ENCODE assay signal across 9 cellular contexts in genomic region chr18:53567935-53568574, GRCh38.
DNase-seq lines count a peak whose midpoint lies in the region; ATAC-seq and TF ChIP-seq lines count a peak whose summit lies in the region.
"Had no signal": no experiment of that assay in that cellular context is flagged by ENCODE, and none has a peak within 500 bp of the region (broad histone marks: within the 10 kb centered on the region; RNA-seq: fewer than 3 reads in every experiment).

No MANE protein-coding gene starts in this region.

- no peak overlapping the region for H2AFZ ChIP-seq in IMR-90 (replicated peaks; ENCODE audit: low read length, poor library complexity)

- H3K27me3 ChIP-seq in IMR-90 (ENCODE audit: control insufficient read depth, insufficient read depth, low read length) (no peaks in the 10 kb centered on the region), gastroesophageal sphincter (no peaks in the 10 kb centered on the region), tibial artery (no peaks in the 10 kb centered on the region)

- no peak overlapping the region for H3K56ac ChIP-seq in IMR-90 (ENCODE audit: extremely low read depth, insufficient read depth, low read length)

- no peak for TF ChIP-seq POLR2A in IMR-90 (IDR thresholded peaks at IDR 0.05; ENCODE audit: low read depth, low read length)
- no peak for TF ChIP-seq POLR2A in gastroesophageal sphincter (IDR thresholded peaks at IDR 0.05)

- no peak overlapping the region for H3K4ac ChIP-seq in IMR-90 (ENCODE audit: low read depth, low read length)

- no CpG with 5 or more reads among the region's 12 CpGs for WGBS in IMR-90 (ENCODE audit: extremely low coverage in 2 of 2, insufficient read length in 1 of 2), 2 experiments
- 34 to 47% methylated on average over 9 to 12 of the region's 12 CpGs for WGBS in gastroesophageal sphincter (ENCODE audit: low coverage in 1 of 2), 2 donors

- no peaks in the 10 kb centered on the region for H4K20me1 ChIP-seq in IMR-90 (ENCODE audit: insufficient read depth, low read length)

- intact Hi-C loops in natural killer cell (cut with micrococcal nuclease) = loop anchor here (5.0 kb wide), 1 partner anchor 1104 kb away; no protein-coding TSS in a partner anchor
- intact Hi-C loops in IMR-90 (cut with micrococcal nuclease) = loop anchor here (2.0 to 5.0 kb wide), 2 partner anchors 551 to 1104 kb away; no protein-coding TSS in a partner anchor
- intact Hi-C loops in tibial artery (cut with DNase I; ENCODE audit: low total_unique reads) = no loop called here

- no peak overlapping the region for H4K5ac ChIP-seq in IMR-90 (ENCODE audit: low read depth, low read length)

- H2AK5ac ChIP-seq in IMR-90 (ENCODE audit: low read depth, low read length) = no peak overlapping the region

- H3K14ac ChIP-seq in IMR-90 (replicated peaks; ENCODE audit: low read depth, low read length) = no peak overlapping the region

- no peak overlapping the region for H2BK15ac ChIP-seq in IMR-90 (ENCODE audit: low read depth, low read length)

- no peak overlapping the region for H3K27ac ChIP-seq in IMR-90 (ENCODE audit: insufficient read depth, low read length)
- no peak overlapping the region for H3K27ac ChIP-seq in SK-N-MC
- H3K27ac ChIP-seq in gastroesophageal sphincter = no peak overlapping the region
- no peak overlapping the region for H3K27ac ChIP-seq in tibial artery

- CTCF ChIA-PET in IMR-90 (lab: Yijun Ruan, JAX) = interaction anchor here (1.5 kb wide), 1 partner anchor 552 kb away, joined by 4 read pairs; no protein-coding TSS in a partner anchor

- H3K4me1 Mint-ChIP-seq in natural killer cell = no peaks in the 10 kb centered on the region
- H3K4me1 Mint-ChIP-seq in natural killer cell treated with Interleukin-12 subunit alpha and Interleukin-12 subunit beta and Interleukin-15 and Interleukin-18, amount 100 ng/mL, for 72 hours (ENCODE audit: low read depth in 2 of 2) = no peaks in the 10 kb centered on the region
- H3K4me1 Mint-ChIP-seq: central memory CD8-positive, alpha-beta T cell had no signal

- dilution Hi-C loops in IMR-90 (cut with HindIII; ENCODE audit: low sequenced_read_pairs, unreplicated experiment) = no loop called here

- H2BK5ac ChIP-seq in IMR-90 (ENCODE audit: low read depth, low read length, poor library complexity, severe bottlenecking) = no peak overlapping the region

- H3K36me3 ChIP-seq in IMR-90 (ENCODE audit: control insufficient read depth, insufficient read depth, low read length) = no peaks in the 10 kb centered on the region
- H3K36me3 ChIP-seq in SK-N-MC (ENCODE audit: insufficient read depth, low read length) = no peaks in the 10 kb centered on the region
- no peaks in the 10 kb centered on the region for H3K36me3 ChIP-seq in gastroesophageal sphincter
- no peaks in the 10 kb centered on the region for H3K36me3 ChIP-seq in tibial artery

- ATAC-seq in natural killer cell (no peak), IMR-90 (ENCODE audit: low read depth) (peak; percentile 32; the same call in 1 of the 2 replicates), gastroesophageal sphincter (no peak)
- no peak for ATAC-seq in natural killer cell treated with Interleukin-12 subunit alpha and Interleukin-12 subunit beta and Interleukin-15 and Interleukin-18, amount 100 ng/mL, for 72 hours

- no peak overlapping the region for H3K4me2 ChIP-seq in IMR-90 (ENCODE audit: low read depth, low read length)

- H2BK20ac ChIP-seq in IMR-90 (ENCODE audit: low read depth, low read length) = no peak overlapping the region

- TF ChIP-seq EP300 in gastroesophageal sphincter (IDR thresholded peaks at IDR 0.05) = no peak

- H3K9ac ChIP-seq in IMR-90 (ENCODE audit: low read depth, low read length) (no peak overlapping the region), SK-N-MC (ENCODE audit: insufficient read length) (no peak overlapping the region)

- H3K36me3 Mint-ChIP-seq in natural killer cell = no peaks in the 10 kb centered on the region
- H3K36me3 Mint-ChIP-seq in natural killer cell treated with Interleukin-12 subunit alpha and Interleukin-12 subunit beta and Interleukin-15 and Interleukin-18, amount 100 ng/mL, for 72 hours = no peaks in the 10 kb centered on the region

- H3K4me1 ChIP-seq in IMR-90 (ENCODE audit: control insufficient read depth, insufficient read depth, low read length) (no peaks in the 10 kb centered on the region), gastroesophageal sphincter (peaks cover 0 to 5% (median 0%) of the 10 kb centered on the region in 3 donors), tibial artery (peaks cover 0 to 14% (median 3%) of the 10 kb centered on the region in 4 donors)

- no peak overlapping the region for H3K27ac Mint-ChIP-seq in natural killer cell
- no peak overlapping the region for H3K27ac Mint-ChIP-seq in natural killer cell treated with Interleukin-12 subunit alpha and Interleukin-12 subunit beta and Interleukin-15 and Interleukin-18, amount 100 ng/mL, for 72 hours

- no TSS peak for BruUV-seq in IMR-90 (replicated peaks; lab: Mats Ljungman, UMichigan)

- H3K18ac ChIP-seq in IMR-90 (ENCODE audit: low read depth, low read length) = no peak overlapping the region

- no peak overlapping the region for H3K4me3 ChIP-seq in IMR-90 (ENCODE audit: insufficient read depth, low read depth, low read length)
- no peak overlapping the region for H3K4me3 ChIP-seq in SK-N-MC
- H3K4me3 ChIP-seq in gastroesophageal sphincter = no peak overlapping the region
- H3K4me3 ChIP-seq in skeletal muscle cell (ENCODE audit: low read depth, low read length) = no peak overlapping the region
- no peak overlapping the region for H3K4me3 ChIP-seq in tibial artery

- no peak overlapping the region for H3K23ac ChIP-seq in IMR-90 (ENCODE audit: low read depth, low read length)

- in situ Hi-C loops in IMR-90 (cut with MboI; ENCODE audit: low sequenced_read_pairs) = loop anchor here (5.0 kb wide), 1 partner anchor 559 kb away; no protein-coding TSS in a partner anchor

- TF ChIP-seq CTCF in natural killer cell (IDR thresholded peaks at IDR 0.05) = peak; percentile 18
- TF ChIP-seq CTCF in IMR-90 (conservative IDR thresholded peaks at IDR 0.05; ENCODE audit: low read depth, low read length) = peak; percentile 49
- peak; percentile 7 to 50 (median 38) for TF ChIP-seq CTCF in gastroesophageal sphincter (IDR thresholded peaks at IDR 0.05)
- peak in 1 of 2 experiments; percentile 50 for TF ChIP-seq CTCF in tibial artery (IDR thresholded peaks at IDR 0.05)

- H4K8ac ChIP-seq in IMR-90 (ENCODE audit: low read depth in 2 of 2, low read length in 2 of 2) = no peak overlapping the region

- POLR2A ChIA-PET in IMR-90 (lab: Charles Lee; ENCODE audit: unreplicated experiment) = no interaction called here

- TF ChIP-seq RAD21 in IMR-90 (IDR thresholded peaks at IDR 0.05; ENCODE audit: low read length) = peak; percentile 24; the same call in 1 of the 2 replicates

- H3K79me1 ChIP-seq in IMR-90 (ENCODE audit: low read depth in 1 of 2, low read length in 2 of 2) = no peaks in the 10 kb centered on the region

- H3K9me1 ChIP-seq in IMR-90 (ENCODE audit: insufficient read depth, low read length) = no peaks in the 10 kb centered on the region

- H2AK9ac ChIP-seq in IMR-90 (replicated peaks; ENCODE audit: low read depth, low read length, poor library complexity) = no peak overlapping the region

- no peak overlapping the region for H4K91ac ChIP-seq in IMR-90 (ENCODE audit: insufficient read depth, low read depth, low read length)

- no peak overlapping the region for H3K4me3 Mint-ChIP-seq in natural killer cell
- H3K4me3 Mint-ChIP-seq in natural killer cell treated with Interleukin-12 subunit alpha and Interleukin-12 subunit beta and Interleukin-15 and Interleukin-18, amount 100 ng/mL, for 72 hours = no peak overlapping the region
- H3K4me3 Mint-ChIP-seq: central memory CD8-positive, alpha-beta T cell had no signal

- H2BK120ac ChIP-seq in IMR-90 (ENCODE audit: low read depth, low read length) = no peak overlapping the region

- no peaks in the 10 kb centered on the region for H3K27me3 Mint-ChIP-seq in natural killer cell (ENCODE audit: low read depth in 2 of 2)
- H3K27me3 Mint-ChIP-seq in natural killer cell treated with Interleukin-12 subunit alpha and Interleukin-12 subunit beta and Interleukin-15 and Interleukin-18, amount 100 ng/mL, for 72 hours = no peaks in the 10 kb centered on the region
- H3K27me3 Mint-ChIP-seq: central memory CD8-positive, alpha-beta T cell had no signal

- no peaks in the 10 kb centered on the region for H3K9me3 ChIP-seq in IMR-90 (ENCODE audit: control insufficient read depth, insufficient read depth, low read length)
- no peaks in the 10 kb centered on the region for H3K9me3 ChIP-seq in SK-N-MC (ENCODE audit: low read depth, low read length)
- H3K9me3 ChIP-seq in gastroesophageal sphincter = no peaks in the 10 kb centered on the region
- no peaks in the 10 kb centered on the region for H3K9me3 ChIP-seq in tibial artery

- DNase-seq in natural killer cell = no peak
- no peak for DNase-seq in natural killer cell treated with Interleukin-12 subunit alpha and Interleukin-12 subunit beta and Interleukin-15 and Interleukin-18, amount 100 ng/mL, for 72 hours (ENCODE audit: low spot score)
- DNase-seq in IMR-90 = peak; percentile 13
- peak; percentile 22 for DNase-seq in SK-N-MC (ENCODE audit: low read depth, low spot score)
- DNase-seq in skeletal muscle cell (ENCODE audit: low read depth) = peak; percentile 1
- DNase-seq in mesenteric fat pad (ENCODE audit: low spot score) = no peak
- DNase-seq in tibial artery = no peak

- H3K9me3 Mint-ChIP-seq in natural killer cell = peaks cover 0 to 5% of the 10 kb centered on the region in 2 donors
- H3K9me3 Mint-ChIP-seq in natural killer cell treated with Interleukin-12 subunit alpha and Interleukin-12 subunit beta and Interleukin-15 and Interleukin-18, amount 100 ng/mL, for 72 hours = peaks cover 3% of the 10 kb centered on the region
- H3K9me3 Mint-ChIP-seq: central memory CD8-positive, alpha-beta T cell had no signal

TF ChIP-seq in IMR-90, 13 proteins besides CTCF, POLR2A, EP300 and RAD21:
- no peak for TF ChIP-seq ELK1 (IDR thresholded peaks at IDR 0.05; ENCODE audit: borderline replicate concordance, low read depth, low read length)
- peak; percentile 48 for TF ChIP-seq SMC3 (IDR thresholded peaks at IDR 0.05; ENCODE audit: low read depth, low read length)

Comparison
In these comparisons a context has a peak if more than half of its experiments do, and no peak if none do; other contexts are left out.
1. DNase-seq: peak in IMR-90 (single experiment), SK-N-MC (single experiment) and skeletal muscle cell (single experiment); none in natural killer cell (single experiment), natural killer cell treated with Interleukin-12 subunit alpha and Interleukin-12 subunit beta and Interleukin-15 and Interleukin-18, amount 100 ng/mL, for 72 hours (single experiment), mesenteric fat pad (single experiment) and tibial artery (0 of 2).